In genomic region chr10:1044146-1044545, GRCh38 we compare ENCODE assay signal across 9 cellular contexts. TPM values are rescaled to one million over a fixed set of nuclear protein-coding genes. Genes with fewer than 3 reads are reported as not detected.
DNase-seq lines count a peak whose midpoint lies in the region; FAIRE-seq and TF ChIP-seq lines count a peak whose summit lies in the region.
"Had no signal": no experiment of that assay in that cellular context is flagged by ENCODE, and none has a peak within 500 bp of the region (broad histone marks: within the 10 kb centered on the region; RNA-seq: fewer than 3 reads in every experiment).

No MANE protein-coding gene starts in this region.

- H3K36me3 Mint-ChIP-seq in CD8-positive, alpha-beta memory T cell, result peaks cover 0 to 59% (median 7%) of the 10 kb centered on the region in 3 donors

- intact Hi-C loops in OCI-LY7 (cut with micrococcal nuclease; ENCODE audit: unreplicated experiment) (no loop called here), dorsolateral prefrontal cortex (cut with DNase I) (no loop called here)

- H4K20me1 ChIP-seq in OCI-LY7 (ENCODE audit: insufficient read depth, low read length), result peaks cover 42% of the 10 kb centered on the region; the same call in 1 of the 2 replicates

- H3K36me3 ChIP-seq in CD8-positive, alpha-beta memory T cell (ENCODE audit: insufficient read depth, low read length), result peaks cover 17% of the 10 kb centered on the region
- H3K36me3 ChIP-seq in OCI-LY7 (ENCODE audit: insufficient read depth, low read length) (peaks cover 74% of the 10 kb centered on the region), neutrophil (peaks cover 20% of the 10 kb centered on the region)

- CTCF ChIA-PET in CD8-positive, alpha-beta memory T cell (lab: Charles Lee), result interaction anchor here (1.4 kb wide), 1 partner anchor 36 kb away, joined by 3 read pairs; no protein-coding TSS in a partner anchor
- CTCF ChIA-PET in OCI-LY7 (lab: Charles Lee; ENCODE audit: unreplicated experiment), result no interaction called here

- no peak for FAIRE-seq in urothelium cell line (lab: Jason Lieb, UNC)

- BruUV-seq in OCI-LY7 (replicated peaks; lab: Mats Ljungman, UMichigan), result no TSS peak

- H3K9me3 ChIP-seq in CD8-positive, alpha-beta memory T cell (ENCODE audit: low read length), result no peaks in the 10 kb centered on the region
- H3K9me3 ChIP-seq in OCI-LY7 (ENCODE audit: low read length), result no peaks in the 10 kb centered on the region
- no peaks in the 10 kb centered on the region for H3K9me3 ChIP-seq in neutrophil

- peak overlapping the region; percentile 16 for H3K4me3 ChIP-seq in CD8-positive, alpha-beta memory T cell (ENCODE audit: low read length)
- H3K4me3 ChIP-seq in OCI-LY7 (ENCODE audit: low read depth, low read length, poor library complexity, severe bottlenecking) (peak overlapping the region; percentile 61), dorsolateral prefrontal cortex (peak overlapping the region in 30 of 59 donors; percentile 1 to 42 (median 20)), neutrophil (ENCODE audit: low read depth in 1 of 2, low read length in 1 of 2) (peak overlapping the region; percentile 57 to 60)

- no peak overlapping the region for H2AFZ ChIP-seq in OCI-LY7 (ENCODE audit: low read length)

- H3K27ac ChIP-seq in CD8-positive, alpha-beta memory T cell (ENCODE audit: low read depth, low read length), result peak overlapping the region; percentile 55
- H3K27ac ChIP-seq in OCI-LY7 (ENCODE audit: low read depth, low read length, poor library complexity, severe bottlenecking), result peak overlapping the region; percentile 82
- peak overlapping the region in 56 of 59 donors; percentile 10 to 83 (median 72) for H3K27ac ChIP-seq in dorsolateral prefrontal cortex
- H3K27ac ChIP-seq in neutrophil, result peak overlapping the region; percentile 91

- H3K4me1 ChIP-seq in CD8-positive, alpha-beta memory T cell (ENCODE audit: insufficient read depth, low read length), result peaks cover 44% of the 10 kb centered on the region
- H3K4me1 ChIP-seq in OCI-LY7 (ENCODE audit: insufficient read depth, low read length, poor library complexity, severe bottlenecking) (peaks cover 42% of the 10 kb centered on the region), neutrophil (ENCODE audit: control insufficient read depth in 1 of 2, insufficient read depth in 1 of 2, low read depth in 1 of 2, low read length in 1 of 2) (peaks cover 51 to 57% of the 10 kb centered on the region in 2 experiments)

- no peaks in the 10 kb centered on the region for H3K9me3 Mint-ChIP-seq in CD8-positive, alpha-beta memory T cell

- peaks cover 0 to 5% of the 10 kb centered on the region in 2 donors for H3K27me3 Mint-ChIP-seq in CD8-positive, alpha-beta memory T cell

- no peak for DNase-seq in CD8-positive, alpha-beta memory T cell
- DNase-seq in OCI-LY7 (ENCODE audit: low spot score) (no peak), dorsolateral prefrontal cortex (no peak), NCI-H524 (lab: John Stamatoyannopoulos, UW) (no peak), COR-L47 (lab: John Stamatoyannopoulos, UW) (no peak), urothelium cell line (ENCODE audit: low spot score) (no peak), NCI-H1092 (lab: John Stamatoyannopoulos, UW) (no peak)
- DNase-seq: activated CD4-positive, CD25-positive, alpha-beta regulatory T cell treated with anti-CD3 and anti-CD28 coated beads, Interleukin-2, amount 50 U/mL, for 72 hours had no signal

- H3K79me2 ChIP-seq in OCI-LY7 (ENCODE audit: insufficient read depth, low read depth, low read length), result peaks cover 60% of the 10 kb centered on the region

- peaks cover 45 to 53% (median 50%) of the 10 kb centered on the region in 3 donors for H3K4me1 Mint-ChIP-seq in CD8-positive, alpha-beta memory T cell

- POLR2A ChIA-PET in CD8-positive, alpha-beta memory T cell (lab: Charles Lee), result no interaction called here
- POLR2A ChIA-PET in OCI-LY7 (lab: Charles Lee), result interaction anchor here (0.7 to 2.1 kb wide), 2 partner anchors 11 to 531 kb away, joined by 7 to 12 read pairs; no protein-coding TSS in a partner anchor

- H3K4me2 ChIP-seq in OCI-LY7 (ENCODE audit: low read length), result peak overlapping the region; percentile 83

- H3K27ac Mint-ChIP-seq in CD8-positive, alpha-beta memory T cell, result peak overlapping the region in 7 of 8 donors; percentile 87 to 98 (median 94)

- H3K4me3 Mint-ChIP-seq in CD8-positive, alpha-beta memory T cell, result peak overlapping the region; percentile 63 to 92 (median 84)

- no peaks in the 10 kb centered on the region for H3K9me2 ChIP-seq in OCI-LY7 (ENCODE audit: insufficient read depth, low read length)

- no peak for TF ChIP-seq CTCF in OCI-LY7 (conservative IDR thresholded peaks at IDR 0.05; ENCODE audit: low read length)
- no peak for TF ChIP-seq CTCF in dorsolateral prefrontal cortex (IDR thresholded peaks at IDR 0.05 in 54 of 56, conservative IDR thresholded peaks at IDR 0.05 in 2 of 56; ENCODE audit: low read depth in 1 of 56, partially characterized antibody in 56 of 56)
- no peak for TF ChIP-seq CTCF in neutrophil (IDR thresholded peaks at IDR 0.05)

- no peaks in the 10 kb centered on the region for H3K27me3 ChIP-seq in CD8-positive, alpha-beta memory T cell (ENCODE audit: insufficient read depth, low read length, poor library complexity, severe bottlenecking)
- H3K27me3 ChIP-seq in dorsolateral prefrontal cortex, result no peaks in the 10 kb centered on the region
- H3K27me3 ChIP-seq in neutrophil, result no peaks in the 10 kb centered on the region

RNA-seq across cellular contexts. Expression of gene IDI1, which starts 4.8 kb away (rescaled TPM):
- 10 to 100 TPM; 47.4 to 50.1 TPM for total RNA-seq in CD8-positive, alpha-beta memory T cell
- polyA plus RNA-seq in CD8-positive, alpha-beta memory T cell, result 53.1 TPM
- total RNA-seq in OCI-LY7 (2014; rRNA removed; shearing (Covaris generic)), result 98.2 and 112 TPM in 2 replicates
- total RNA-seq in OCI-LY7 (2022) (105 and 106 TPM in 2 replicates), dorsolateral prefrontal cortex (100 to 1,000 TPM in 1 of 120 experiments, 10 to 100 TPM in 119; 35.1 to 115 (median 59.2) TPM)

RNA-seq across cellular contexts. Expression of gene WDR37, which starts 12.0 kb away (rescaled TPM):
- 10 to 100 TPM; 14.5 to 15.8 TPM for total RNA-seq in CD8-positive, alpha-beta memory T cell
- 21.7 TPM for polyA plus RNA-seq in CD8-positive, alpha-beta memory T cell
- total RNA-seq in OCI-LY7 (2014; rRNA removed; shearing (Covaris generic)), result 8.5 and 9.7 TPM in 2 replicates
- total RNA-seq in OCI-LY7 (2022) (18.9 and 19.9 TPM in 2 replicates), dorsolateral prefrontal cortex (100 to 1,000 TPM in 2 of 120 experiments, 10 to 100 TPM in 118; 39.0 to 104 (median 78.6) TPM)

RNA-seq across cellular contexts. Expression of gene IDI2, which starts 18.5 kb away (rescaled TPM):
- not detected for total RNA-seq in CD8-positive, alpha-beta memory T cell
- polyA plus RNA-seq in CD8-positive, alpha-beta memory T cell, result not detected
- not detected in 2 replicates for total RNA-seq in OCI-LY7 (2014; rRNA removed; shearing (Covaris generic))
- total RNA-seq in OCI-LY7 (2022), result not detected in 2 replicates
- under 1 TPM in 1 of 120 experiments, not detected in 119; 0.75 TPM for total RNA-seq in dorsolateral prefrontal cortex

RNA-seq across cellular contexts. Expression of gene GTPBP4, which starts 55.9 kb away (rescaled TPM):
- 100 to 1,000 TPM; 147 to 156 TPM for total RNA-seq in CD8-positive, alpha-beta memory T cell
- polyA plus RNA-seq in CD8-positive, alpha-beta memory T cell, result 21.9 TPM
- total RNA-seq in OCI-LY7 (2014; rRNA removed; shearing (Covaris generic)), result 61.0 and 82.0 TPM in 2 replicates
- total RNA-seq in OCI-LY7 (2022) (92.9 and 108 TPM in 2 replicates), dorsolateral prefrontal cortex (10 to 100 TPM; 20.9 to 41.8 (median 31.2) TPM)
